In the genomic region with DNA sequence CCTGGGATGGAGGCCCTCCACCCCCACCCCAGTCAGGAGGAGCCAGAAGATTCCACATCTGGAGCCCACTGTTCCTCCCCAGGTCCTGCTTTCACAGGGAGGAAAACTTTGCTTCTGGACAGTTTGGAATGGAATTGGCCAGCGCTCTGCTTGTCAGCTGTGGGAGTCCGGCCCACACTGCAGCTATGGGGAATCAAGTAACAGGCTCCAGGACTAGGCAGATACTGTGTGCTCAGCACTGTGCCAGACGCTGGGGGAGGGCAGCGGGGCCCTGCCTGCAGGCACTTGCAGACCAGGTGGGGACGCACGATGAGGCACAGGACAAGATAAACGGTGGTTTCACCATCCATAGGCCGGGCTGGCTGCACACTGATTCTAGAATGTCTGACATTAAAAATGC, we compare ENCODE assay signal across 14 cellular contexts.
A peak's percentile ranks its signal among the peaks of the same experiment; 100 is the strongest.
DNase-seq lines count a peak whose midpoint lies in the region; ATAC-seq, FAIRE-seq and TF ChIP-seq lines count a peak whose summit lies in the region.
"Had no signal": no experiment of that assay in that cellular context is flagged by ENCODE, and none has a peak within 500 bp of the region (broad histone marks: within the 10 kb centered on the region; RNA-seq: fewer than 3 reads in every experiment).

No MANE protein-coding gene starts in this region.

- H3K9ac ChIP-seq in HepG2 (ENCODE audit: insufficient read depth, low read depth, low read length): peak overlapping the region; percentile 64

- H3K4me3 ChIP-seq in Caco-2 (ENCODE audit: low read depth, low read length) (no peak overlapping the region), coronary artery (no peak overlapping the region), HepG2 (replicated peaks in 1 of 3; ENCODE audit: insufficient read depth in 1 of 3, low read depth in 2 of 3, low read length in 3 of 3) (no peak overlapping the region)
- H3K4me3 ChIP-seq: skin epidermis had no signal

- TF ChIP-seq RAD21 in HepG2 (CRISPR knock-in tag; IDR thresholded peaks at IDR 0.05): no peak

- CTCF ChIA-PET in Caco-2 (lab: Charles Lee) (interaction anchor here (1.2 kb wide), 1 partner anchor 282 kb away, joined by 3 read pairs; no protein-coding TSS in a partner anchor), HepG2 (lab: Yijun Ruan, JAX; ENCODE audit: low intra/inter-chr PET ratio, low total read pairs) (no interaction called here)

- no peak overlapping the region for H2AFZ ChIP-seq in HepG2 (ENCODE audit: low read length)

- TF ChIP-seq EP300 in HepG2 (IDR thresholded peaks at IDR 0.05; ENCODE audit: low read depth in 2 of 2, low read length in 2 of 2) (no peak), HepG2 (CRISPR knock-in tag; IDR thresholded peaks at IDR 0.05; ENCODE audit: borderline replicate concordance) (no peak)

- peaks cover 1% of the 10 kb centered on the region; the same call in 1 of the 2 replicates for H3K36me3 ChIP-seq in Caco-2 (ENCODE audit: control insufficient read depth, insufficient read depth, low read length)
- peaks cover 6 to 22% of the 10 kb centered on the region in 2 experiments for H3K36me3 ChIP-seq in HepG2 (replicated peaks in 1 of 2; ENCODE audit: control insufficient read depth in 1 of 2, insufficient read depth in 2 of 2, low read length in 2 of 2)
- H3K36me3 ChIP-seq: WERI-Rb-1 had no signal

- TF ChIP-seq POLR2A in HepG2 (IDR thresholded peaks at IDR 0.05; ENCODE audit: insufficient read depth in 1 of 2, low read depth in 2 of 2, low read length in 2 of 2): no peak

- no peak for FAIRE-seq in HepG2 (lab: Jason Lieb, UNC)
- FAIRE-seq: frontal cortex had no signal

- H3K4me3 Mint-ChIP-seq in Caco-2 (ENCODE audit: unreplicated experiment): no peak overlapping the region
- H3K4me3 Mint-ChIP-seq in stimulated activated memory B cell treated with anti-CD40 and anti-IgM and Interleukin-4, amounts not matched to agents 10 μg/mL and 1 μg/mL and 100 μg/mL, for 72 hours: no peak overlapping the region
- H3K4me3 Mint-ChIP-seq: memory B cell had no signal

- TF ChIP-seq CTCF in Caco-2 (IDR thresholded peaks at IDR 0.05; ENCODE audit: insufficient read depth in 1 of 2, low read depth in 1 of 2, low read length in 1 of 2, severe bottlenecking in 1 of 2, unreplicated experiment in 1 of 2): no peak
- TF ChIP-seq CTCF in coronary artery (IDR thresholded peaks at IDR 0.05): no peak
- no peak for TF ChIP-seq CTCF in HepG2 (CRISPR knock-in tag; IDR thresholded peaks at IDR 0.05)

- no peaks in the 10 kb centered on the region for H3K9me3 Mint-ChIP-seq in Caco-2 (ENCODE audit: unreplicated experiment)
- H3K9me3 Mint-ChIP-seq in stimulated activated memory B cell treated with anti-CD40 and anti-IgM and Interleukin-4, amounts not matched to agents 10 μg/mL and 1 μg/mL and 100 μg/mL, for 72 hours: no peaks in the 10 kb centered on the region
- no peaks in the 10 kb centered on the region for H3K9me3 Mint-ChIP-seq in activated naive CD4-positive, alpha-beta T cell treated with anti-CD3 and anti-CD28 coated beads, Interleukin-2, amount 50 U/mL, for 72 hours
- H3K9me3 Mint-ChIP-seq: memory B cell had no signal

- peaks cover 71% of the 10 kb centered on the region for H3K4me1 Mint-ChIP-seq in Caco-2 (ENCODE audit: low read depth, unreplicated experiment)
- H3K4me1 Mint-ChIP-seq in stimulated activated memory B cell treated with anti-CD40 and anti-IgM and Interleukin-4, amounts not matched to agents 10 μg/mL and 1 μg/mL and 100 μg/mL, for 72 hours: peaks cover 63% of the 10 kb centered on the region

- H3K27me3 Mint-ChIP-seq in Caco-2 (ENCODE audit: insufficient read depth, unreplicated experiment): no peaks in the 10 kb centered on the region
- no peaks in the 10 kb centered on the region for H3K27me3 Mint-ChIP-seq in stimulated activated memory B cell treated with anti-CD40 and anti-IgM and Interleukin-4, amounts not matched to agents 10 μg/mL and 1 μg/mL and 100 μg/mL, for 72 hours
- H3K27me3 Mint-ChIP-seq: memory B cell had no signal

- DNase-seq in Caco-2 (no peak), coronary artery (ENCODE audit: low spot score) (no peak), HepG2 (ENCODE audit: low spot score) (no peak), AML-193 (lab: John Stamatoyannopoulos, UW) (no peak), UCSD-AML1 (lab: John Stamatoyannopoulos, UW; ENCODE audit: unreplicated experiment) (no peak), NCI-H2107 (lab: John Stamatoyannopoulos, UW) (no peak)
- no peak for DNase-seq in activated naive CD4-positive, alpha-beta T cell treated with anti-CD3 and anti-CD28 coated beads, Interleukin-2, amount 50 U/mL, for 72 hours (ENCODE audit: low spot score in 2 of 2)
- DNase-seq: KG1, SHP77, WERI-Rb-1 had no signal

- no peaks in the 10 kb centered on the region for H3K9me3 ChIP-seq in Caco-2
- no peaks in the 10 kb centered on the region for H3K9me3 ChIP-seq in HepG2 (ENCODE audit: low read length)

- intact Hi-C loops in Caco-2 (cut with micrococcal nuclease; ENCODE audit: unreplicated experiment): no loop called here
- intact Hi-C loops in HepG2 (cut with micrococcal nuclease; ENCODE audit: unreplicated experiment): no loop called here

- H3K4me2 ChIP-seq in HepG2 (ENCODE audit: low read depth, low read length): peak overlapping the region; percentile 28; the same call in 1 of the 2 replicates

- ATAC-seq in HepG2: no peak
- no peak for ATAC-seq in stimulated activated memory B cell treated with anti-CD40 and anti-IgM and Interleukin-4, amounts not matched to agents 10 μg/mL and 1 μg/mL and 100 μg/mL, for 72 hours
- ATAC-seq in activated naive CD4-positive, alpha-beta T cell treated with anti-CD3 and anti-CD28 coated beads, Interleukin-2, amount 50 U/mL, for 72 hours: no peak

- in situ Hi-C loops in HepG2 (cut with HindIII; ENCODE audit: extremely low pct_ligation_motif_present, low pct_unique_long_range_greater_than_20kb): no loop called here

- no peaks in the 10 kb centered on the region for H4K20me1 ChIP-seq in HepG2 (ENCODE audit: insufficient read depth, low read length)

- 66% methylated on average over 8 of the region's 8 CpGs for WGBS in HepG2 (ENCODE audit: low lambda C conversion rate)

- POLR2A ChIA-PET in Caco-2 (lab: Charles Lee) (no interaction called here), HepG2 (lab: Yijun Ruan, JAX) (interaction anchor here (1.0 kb wide), 1 partner anchor 132 kb away, joined by 3 read pairs; no protein-coding TSS in a partner anchor)

- BruUV-seq in Caco-2 (replicated peaks; lab: Mats Ljungman, UMichigan) (no TSS peak), HepG2 (replicated peaks; lab: Mats Ljungman, UMichigan) (no TSS peak)

- H3K4me1 ChIP-seq in Caco-2 (peaks cover 78% of the 10 kb centered on the region), HepG2 (ENCODE audit: insufficient read depth, low read length) (peaks cover 82% of the 10 kb centered on the region)

- H3K79me2 ChIP-seq in HepG2 (ENCODE audit: insufficient read depth, low read length): no peaks in the 10 kb centered on the region

- peaks cover 51% of the 10 kb centered on the region for H3K36me3 Mint-ChIP-seq in Caco-2 (ENCODE audit: insufficient read depth, unreplicated experiment)
- peaks cover 56% of the 10 kb centered on the region for H3K36me3 Mint-ChIP-seq in stimulated activated memory B cell treated with anti-CD40 and anti-IgM and Interleukin-4, amounts not matched to agents 10 μg/mL and 1 μg/mL and 100 μg/mL, for 72 hours
- H3K36me3 Mint-ChIP-seq in activated naive CD4-positive, alpha-beta T cell treated with anti-CD3 and anti-CD28 coated beads, Interleukin-2, amount 50 U/mL, for 72 hours: peaks cover 6 to 22% of the 10 kb centered on the region in 2 donors

- H3K27ac ChIP-seq in coronary artery (peak overlapping the region; percentile 70 to 85), HepG2 (ENCODE audit: extremely low read length, insufficient read depth, low read length) (peak overlapping the region; percentile 73)
- H3K27ac ChIP-seq: WERI-Rb-1 had no signal

- peak overlapping the region; percentile 95 for H3K27ac Mint-ChIP-seq in Caco-2 (ENCODE audit: unreplicated experiment)
- H3K27ac Mint-ChIP-seq in stimulated activated memory B cell treated with anti-CD40 and anti-IgM and Interleukin-4, amounts not matched to agents 10 μg/mL and 1 μg/mL and 100 μg/mL, for 72 hours: peak overlapping the region; percentile 66
- no peak overlapping the region for H3K27ac Mint-ChIP-seq in activated naive CD4-positive, alpha-beta T cell treated with anti-CD3 and anti-CD28 coated beads, Interleukin-2, amount 50 U/mL, for 72 hours
- H3K27ac Mint-ChIP-seq: memory B cell had no signal

- no peaks in the 10 kb centered on the region for H3K27me3 ChIP-seq in Caco-2 (replicated peaks; ENCODE audit: control insufficient read depth, insufficient read depth, low read length)
- no peaks in the 10 kb centered on the region for H3K27me3 ChIP-seq in HepG2 (ENCODE audit: control insufficient read depth in 1 of 2, insufficient read depth in 2 of 2, low read length in 2 of 2)

TF ChIP-seq in HepG2, 621 proteins besides CTCF, POLR2A, EP300 and RAD21 (continues in another document):
- TF ChIP-seq HOXA5 (CRISPR knock-in tag; IDR thresholded peaks at IDR 0.05): no peak
- TF ChIP-seq ZNF672 (CRISPR knock-in tag; IDR thresholded peaks at IDR 0.05): no peak
- 0 out of 2 replicates have a peak, but pooled peaks have one; percentile 16 for TF ChIP-seq ZBTB20 (CRISPR knock-in tag; IDR thresholded peaks at IDR 0.05; ENCODE audit: borderline replicate concordance, low read depth)
- no peak for TF ChIP-seq CCAR2 (optimal IDR thresholded peaks at IDR 0.05; ENCODE audit: low read depth, low read length)
- no peak for TF ChIP-seq ZNF33A (CRISPR knock-in tag; IDR thresholded peaks at IDR 0.05; ENCODE audit: borderline replicate concordance)
- TF ChIP-seq ZNF501 (CRISPR knock-in tag; IDR thresholded peaks at IDR 0.05): peak; percentile 45; the same call in 1 of the 2 replicates
- TF ChIP-seq, protein P1, sequence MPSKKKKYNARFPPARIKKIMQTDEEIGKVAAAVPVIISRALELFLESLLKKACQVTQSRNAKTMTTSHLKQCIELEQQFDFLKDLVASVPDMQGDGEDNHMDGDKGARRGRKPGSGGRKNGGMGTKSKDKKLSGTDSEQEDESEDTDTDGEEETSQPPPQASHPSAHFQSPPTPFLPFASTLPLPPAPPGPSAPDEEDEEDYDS (CRISPR knock-in tag; IDR thresholded peaks at IDR 0.05): no peak
- TF ChIP-seq SP4 (CRISPR knock-in tag; IDR thresholded peaks at IDR 0.05): peak; percentile 41; the same call in 1 of the 2 replicates
- no peak for TF ChIP-seq XRCC5 (optimal IDR thresholded peaks at IDR 0.05; ENCODE audit: low read length)

Comparison
In these comparisons a context has a peak if more than half of its experiments do, and no peak if none do; other contexts are left out.
1. H3K27ac Mint-ChIP-seq: peak in Caco-2 (single experiment) and stimulated activated memory B cell treated with anti-CD40 and anti-IgM and Interleukin-4, amounts not matched to agents 10 μg/mL and 1 μg/mL and 100 μg/mL, for 72 hours (single experiment); none in activated naive CD4-positive, alpha-beta T cell treated with anti-CD3 and anti-CD28 coated beads, Interleukin-2, amount 50 U/mL, for 72 hours (0 of 2).